24 cellular contexts compared by ENCODE assay signal in genomic region chr1:65836686-65837085, GRCh38. TPM values are rescaled to one million over a fixed set of nuclear protein-coding genes. Genes with fewer than 3 reads are reported as not detected.
"Had no signal": no experiment of that assay in that cellular context is flagged by ENCODE, and none has a peak within 500 bp of the region (broad histone marks: within the 10 kb centered on the region; RNA-seq: fewer than 3 reads in every experiment).

No MANE protein-coding gene starts in this region.

- H3K9me3 Mint-ChIP-seq: effector memory CD8-positive, alpha-beta T cell; endodermal cell; mesothelial cell of epicardium; naive B cell had no signal

- H3K27ac Mint-ChIP-seq: effector memory CD8-positive, alpha-beta T cell; endodermal cell; mesothelial cell of epicardium; naive B cell; naive thymus-derived CD8-positive, alpha-beta T cell had no signal

- H3K4me1 ChIP-seq: esophagus muscularis mucosa, foreskin keratinocyte, gastrocnemius medialis, heart right ventricle, left lung, lower lobe of right lung had no signal

- H3K27me3 ChIP-seq: esophagus muscularis mucosa, foreskin keratinocyte, gastrocnemius medialis, heart right ventricle, left lung had no signal

- H3K36me3 ChIP-seq: esophagus muscularis mucosa, gastrocnemius medialis, heart right ventricle, left lung, lower lobe of right lung had no signal

- H3K4me3 ChIP-seq: coronary artery, esophagus muscularis mucosa, gastrocnemius medialis, heart right ventricle, left lung, lower lobe of right lung, mucosa of descending colon had no signal

- DNase-seq: effector CD8-positive, alpha-beta T cell; effector memory CD8-positive, alpha-beta T cell; endodermal cell; foreskin keratinocyte; gastrocnemius medialis; glutamatergic neuron; head of caudate nucleus; heart right ventricle; hippocampal formation; left cardiac atrium; left lung; left ventricle myocardium superior; lower lobe of right lung; mesenchymal stem cell; mucosa of descending colon; naive B cell; naive thymus-derived CD8-positive, alpha-beta T cell had no signal

- H3K9me3 ChIP-seq: esophagus muscularis mucosa, gastrocnemius medialis, heart right ventricle, left lung, lower lobe of right lung, mucosa of descending colon had no signal

- H3K36me3 Mint-ChIP-seq: mesothelial cell of epicardium, naive B cell had no signal

- H3K27ac ChIP-seq: coronary artery, esophagus muscularis mucosa, foreskin keratinocyte, gastrocnemius medialis, heart right ventricle, left lung, lower lobe of right lung had no signal

- H3K27me3 Mint-ChIP-seq: effector memory CD8-positive, alpha-beta T cell; naive B cell had no signal

- ATAC-seq: effector memory CD8-positive, alpha-beta T cell; foreskin keratinocyte; gastrocnemius medialis; heart right ventricle; left cardiac atrium; left lung; left ventricle myocardium superior; lower lobe of right lung; mucosa of descending colon; naive thymus-derived CD8-positive, alpha-beta T cell had no signal

- H3K4me1 Mint-ChIP-seq: endodermal cell; mesothelial cell of epicardium; naive B cell; naive thymus-derived CD8-positive, alpha-beta T cell had no signal

- H3K4me3 Mint-ChIP-seq: effector memory CD8-positive, alpha-beta T cell; endodermal cell; mesothelial cell of epicardium; naive B cell; naive thymus-derived CD8-positive, alpha-beta T cell had no signal

- FAIRE-seq: colon, endometrium, islet of Langerhans, keratinocyte had no signal

RNA-seq across cellular contexts. Expression of gene PDE4B, which starts 44.0 kb away (rescaled TPM):
- total RNA-seq: foreskin keratinocyte had no signal
- polyA plus RNA-seq: foreskin keratinocyte had no signal
